In genomic region chr5:95771892-95772291, GRCh38 we compare ENCODE assay signal across 13 cellular contexts.
"Had no signal": no experiment of that assay in that cellular context is flagged by ENCODE, and none has a peak within 500 bp of the region (broad histone marks: within the 10 kb centered on the region; RNA-seq: fewer than 3 reads in every experiment).

No MANE protein-coding gene starts in this region.

- FAIRE-seq: endometrium, small intestine had no signal

- H3K27ac Mint-ChIP-seq: activated naive CD8-positive, alpha-beta T cell; stimulated activated effector memory CD8-positive, alpha-beta T cell treated with anti-CD3 and anti-CD28 coated beads, Interleukin-12 subunit alpha, Interleukin-12 subunit beta, amount 100 ng/mL, for 72 hours; type B pancreatic cell had no signal

- H3K9me3 Mint-ChIP-seq: nephron; stimulated activated effector memory CD8-positive, alpha-beta T cell treated with anti-CD3 and anti-CD28 coated beads, Interleukin-12 subunit alpha, Interleukin-12 subunit beta, amount 100 ng/mL, for 72 hours; type B pancreatic cell had no signal

- H3K9me3 ChIP-seq: SJSA1 had no signal

- H3K4me3 Mint-ChIP-seq: activated naive CD8-positive, alpha-beta T cell; nephron; stimulated activated effector memory CD8-positive, alpha-beta T cell treated with anti-CD3 and anti-CD28 coated beads, Interleukin-12 subunit alpha, Interleukin-12 subunit beta, amount 100 ng/mL, for 72 hours; type B pancreatic cell had no signal

- H3K27me3 Mint-ChIP-seq: activated naive CD8-positive, alpha-beta T cell; type B pancreatic cell had no signal

- H3K27ac ChIP-seq: SJSA1 had no signal

- H3K36me3 Mint-ChIP-seq: activated naive CD8-positive, alpha-beta T cell; stimulated activated effector memory CD8-positive, alpha-beta T cell treated with anti-CD3 and anti-CD28 coated beads, Interleukin-12 subunit alpha, Interleukin-12 subunit beta, amount 100 ng/mL, for 72 hours had no signal

- DNase-seq: activated CD4-positive, alpha-beta T cell treated with anti-CD3 and anti-CD28 coated beads for 1 hour; activated CD4-positive, alpha-beta T cell treated with anti-CD3 and anti-CD28 coated beads, Interleukin-2, amount 50 U/mL, for 48 hours; activated gamma-delta T cell; activated T-cell treated with anti-CD3 and anti-CD28 coated beads, Interleukin-2, amount 50 U/mL, for 48 hours; occipital lobe had no signal

- H3K27me3 ChIP-seq: SJSA1 had no signal

- H3K4me3 ChIP-seq: lung, SJSA1 had no signal

- ATAC-seq: stimulated activated effector memory CD8-positive, alpha-beta T cell treated with anti-CD3 and anti-CD28 coated beads, Interleukin-12 subunit alpha, Interleukin-12 subunit beta, amount 100 ng/mL, for 72 hours had no signal
